25 cellular contexts compared by ENCODE assay signal in the genomic region with DNA sequence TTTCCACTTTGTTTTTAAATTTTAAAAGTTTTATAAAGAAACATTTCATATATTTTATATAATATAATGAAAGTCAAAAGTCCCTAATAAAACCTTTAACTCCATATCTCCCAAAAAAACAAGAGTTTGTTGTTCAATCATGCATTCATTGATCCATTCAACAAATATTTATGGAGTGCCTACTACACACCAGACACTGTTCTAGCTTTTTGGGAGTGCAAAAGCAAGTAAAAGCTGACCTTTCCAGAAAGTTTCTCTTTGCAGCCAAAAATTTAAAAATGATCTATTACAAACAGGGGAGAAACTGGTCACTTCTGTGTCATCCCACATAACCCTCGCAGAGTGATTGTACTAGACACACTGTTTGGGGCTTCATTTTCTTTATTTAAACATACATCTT.
"Had no signal": no experiment of that assay in that cellular context is flagged by ENCODE, and none has a peak within 500 bp of the region (broad histone marks: within the 10 kb centered on the region; RNA-seq: fewer than 3 reads in every experiment).

No MANE protein-coding gene starts in this region.

- H3K4me3 Mint-ChIP-seq: dendritic cell treated with granulocyte-macrophage colony-stimulating factor and Interleukin-4, amounts not matched to agents 40 ng/mL and 50 ng/mL, for 4 days; effector memory CD8-positive, alpha-beta T cell; endodermal cell; immature natural killer cell had no signal

- H3K27ac Mint-ChIP-seq: dendritic cell treated with granulocyte-macrophage colony-stimulating factor and Interleukin-4, amounts not matched to agents 40 ng/mL and 50 ng/mL, for 4 days; effector memory CD8-positive, alpha-beta T cell; endodermal cell; immature natural killer cell had no signal

- H2AFZ ChIP-seq: hepatocyte had no signal

- H3K4me1 Mint-ChIP-seq: immature natural killer cell had no signal

- H3K79me2 ChIP-seq: hepatocyte had no signal

- H3K4me3 ChIP-seq: colonic mucosa, esophagus squamous epithelium, gastroesophageal sphincter, heart left ventricle, hepatocyte, left ventricle myocardium inferior, lower lobe of right lung had no signal

- H3K9me3 ChIP-seq: colonic mucosa, esophagus squamous epithelium, gastroesophageal sphincter, heart left ventricle, left ventricle myocardium inferior, lower lobe of right lung had no signal

- H3K36me3 Mint-ChIP-seq: immature natural killer cell had no signal

- H3K27me3 ChIP-seq: colonic mucosa, esophagus squamous epithelium, heart left ventricle, hepatocyte had no signal

- FAIRE-seq: endometrium, frontal cortex, kidney had no signal

- H3K27me3 Mint-ChIP-seq: dendritic cell treated with granulocyte-macrophage colony-stimulating factor and Interleukin-4, amounts not matched to agents 40 ng/mL and 50 ng/mL, for 4 days; effector memory CD8-positive, alpha-beta T cell had no signal

- H3K36me3 ChIP-seq: colonic mucosa, esophagus squamous epithelium, gastroesophageal sphincter, heart left ventricle, left ventricle myocardium inferior, lower lobe of right lung had no signal

- H3K4me1 ChIP-seq: colonic mucosa, esophagus squamous epithelium, gastroesophageal sphincter, left ventricle myocardium inferior, lower lobe of right lung had no signal

- DNase-seq: cerebellar nuclear complex; colonic mucosa; cortex of kidney; effector CD8-positive, alpha-beta T cell; effector memory CD8-positive, alpha-beta T cell; endodermal cell; erythroblast; esophagus squamous epithelium; heart left ventricle; hypothalamus; immature natural killer cell; islet precursor cell; kidney; kidney glomerular epithelial cell; left colon; left ventricle myocardium inferior; lower lobe of right lung; midbrain had no signal

- ATAC-seq: effector memory CD8-positive, alpha-beta T cell; esophagus mucosa; gastroesophageal sphincter; heart left ventricle; lower lobe of right lung had no signal

- H3K27ac ChIP-seq: colonic mucosa, epithelial cell of prostate, esophagus squamous epithelium, gastroesophageal sphincter, heart left ventricle, left ventricle myocardium inferior, lower lobe of right lung had no signal

- H3K9me3 Mint-ChIP-seq: dendritic cell treated with granulocyte-macrophage colony-stimulating factor and Interleukin-4, amounts not matched to agents 40 ng/mL and 50 ng/mL, for 4 days; endodermal cell had no signal
